8 cellular contexts compared by ENCODE assay signal in genomic region chr14:24443053-24443683, GRCh38. TPM values are rescaled to one million over a fixed set of nuclear protein-coding genes. Genes with fewer than 3 reads are reported as not detected.
DNase-seq lines count a peak whose midpoint lies in the region; ATAC-seq and TF ChIP-seq lines count a peak whose summit lies in the region.

No MANE protein-coding gene starts in this region.

- peak overlapping the region; percentile 91 for H3K4me3 Mint-ChIP-seq in natural killer cell

- peaks cover 8% of the 10 kb centered on the region for H4K20me1 ChIP-seq in Loucy (ENCODE audit: insufficient read depth, low read length, poor library complexity, severe bottlenecking)

- peak overlapping the region; percentile 97 to 98 for H3K27ac Mint-ChIP-seq in natural killer cell

- H3K4me3 ChIP-seq in BE2C (ENCODE audit: low read depth, low read length), result peak overlapping the region; percentile 74
- H3K4me3 ChIP-seq in Loucy (ENCODE audit: low read length, poor library complexity, severe bottlenecking), result peak overlapping the region; percentile 91
- H3K4me3 ChIP-seq in coronary artery, result peak overlapping the region; percentile 80

- no peaks in the 10 kb centered on the region for H3K36me3 Mint-ChIP-seq in natural killer cell

- H3K4me1 Mint-ChIP-seq in natural killer cell, result peaks cover 30 to 41% of the 10 kb centered on the region in 2 donors

- H3K27ac ChIP-seq in coronary artery, result peak overlapping the region; percentile 98

- H3K9me3 ChIP-seq in BE2C (no peaks in the 10 kb centered on the region), Loucy (ENCODE audit: insufficient read depth, low read depth, low read length) (no peaks in the 10 kb centered on the region; the same call in 1 of the 2 replicates)

- DNase-seq in BE2C (no peak), coronary artery (ENCODE audit: low spot score) (no peak), natural killer cell (no peak), HK-2 (ENCODE audit: unreplicated experiment) (no peak), superior temporal gyrus (ENCODE audit: extremely low spot score) (no peak), GM20000 (ENCODE audit: low spot score) (no peak)

- H3K9me2 ChIP-seq in Loucy (replicated peaks; ENCODE audit: low read depth, low read length), result no peaks in the 10 kb centered on the region

- H3K9ac ChIP-seq in Loucy (ENCODE audit: low read depth, low read length, poor library complexity, severe bottlenecking), result peak overlapping the region; percentile 96

- H3K79me2 ChIP-seq in Loucy (ENCODE audit: insufficient read depth, low read length), result peaks cover 45% of the 10 kb centered on the region

- intact Hi-C loops in natural killer cell (cut with micrococcal nuclease), result loop anchor here (2.0 to 10.0 kb wide), 3 partner anchors 189 to 328 kb away; partner anchors contain the start of genes DCAF11, GZMB and NRL

- H3K4me1 ChIP-seq in BE2C, result no peaks in the 10 kb centered on the region; the same call in none of the 2 replicates
- H3K4me1 ChIP-seq in Loucy (ENCODE audit: insufficient read depth, low read length, poor library complexity, severe bottlenecking), result peaks cover 35% of the 10 kb centered on the region

- H3K4me2 ChIP-seq in Loucy (ENCODE audit: low read depth, low read length, poor library complexity, severe bottlenecking), result peak overlapping the region; percentile 100

- ATAC-seq in natural killer cell (no peak), GM18520 (IDR thresholded peaks at IDR 0.05; ENCODE audit: unreplicated experiment) (no peak)

- peaks cover 0 to 5% of the 10 kb centered on the region in 2 donors for H3K27me3 Mint-ChIP-seq in natural killer cell (ENCODE audit: low read depth in 2 of 2)

- H2AFZ ChIP-seq in Loucy (ENCODE audit: low read length), result no peak overlapping the region

- H3F3A ChIP-seq in Loucy (ENCODE audit: low read depth), result no peaks in the 10 kb centered on the region; the same call in 1 of the 2 replicates

- TF ChIP-seq CTCF in BE2C (IDR thresholded peaks at IDR 0.05; ENCODE audit: low read depth, low read length) (no peak), Loucy (conservative IDR thresholded peaks at IDR 0.05; ENCODE audit: low read length) (no peak), coronary artery (IDR thresholded peaks at IDR 0.05) (no peak), natural killer cell (IDR thresholded peaks at IDR 0.05) (no peak), GM20000 (IDR thresholded peaks at IDR 0.05; ENCODE audit: extremely low read depth, missing control alignments) (no peak)

- H3K27me3 ChIP-seq in BE2C (no peaks in the 10 kb centered on the region), Loucy (ENCODE audit: insufficient read depth, low read length, poor library complexity, severe bottlenecking) (no peaks in the 10 kb centered on the region)

- H3K36me3 ChIP-seq in BE2C (peaks cover 22% of the 10 kb centered on the region), Loucy (ENCODE audit: insufficient read depth, low read length) (peaks cover 8% of the 10 kb centered on the region; the same call in 1 of the 2 replicates)

- H3K9me3 Mint-ChIP-seq in natural killer cell, result no peaks in the 10 kb centered on the region

RNA-seq across cellular contexts. Expression of gene SDR39U1, which starts 0.6 kb away (rescaled TPM):
- polyA plus RNA-seq in BE2C (2012; ENCODE audit: insufficient read depth, insufficient read length, low read depth), result 157 TPM
- total RNA-seq in natural killer cell, result 100 to 1,000 TPM in 2 of 3 donors, 10 to 100 TPM in 1; 97.1 to 106 (median 100) TPM

RNA-seq across cellular contexts. Expression of gene KHNYN, which starts 13.4 kb away (rescaled TPM):
- 26.1 TPM for polyA plus RNA-seq in BE2C (2012; ENCODE audit: insufficient read depth, insufficient read length, low read depth)
- total RNA-seq in natural killer cell, result 100 to 1,000 TPM; 106 to 141 (median 116) TPM

RNA-seq across cellular contexts. Expression of gene CBLN3, which starts 13.7 kb away (rescaled TPM):
- polyA plus RNA-seq in BE2C (2012; ENCODE audit: insufficient read depth, insufficient read length, low read depth), result 0.62 TPM
- total RNA-seq in natural killer cell, result 1 to 10 TPM in 2 of 3 donors, under 1 TPM in 1; 0.75 to 1.5 (median 1.1) TPM

RNA-seq across cellular contexts. Expression of gene NYNRIN, which starts 44.4 kb away (rescaled TPM):
- polyA plus RNA-seq in BE2C (2012; ENCODE audit: insufficient read depth, insufficient read length, low read depth), result 11.9 TPM
- under 1 TPM; 0.23 to 0.53 (median 0.42) TPM for total RNA-seq in natural killer cell
